In the genomic region with DNA sequence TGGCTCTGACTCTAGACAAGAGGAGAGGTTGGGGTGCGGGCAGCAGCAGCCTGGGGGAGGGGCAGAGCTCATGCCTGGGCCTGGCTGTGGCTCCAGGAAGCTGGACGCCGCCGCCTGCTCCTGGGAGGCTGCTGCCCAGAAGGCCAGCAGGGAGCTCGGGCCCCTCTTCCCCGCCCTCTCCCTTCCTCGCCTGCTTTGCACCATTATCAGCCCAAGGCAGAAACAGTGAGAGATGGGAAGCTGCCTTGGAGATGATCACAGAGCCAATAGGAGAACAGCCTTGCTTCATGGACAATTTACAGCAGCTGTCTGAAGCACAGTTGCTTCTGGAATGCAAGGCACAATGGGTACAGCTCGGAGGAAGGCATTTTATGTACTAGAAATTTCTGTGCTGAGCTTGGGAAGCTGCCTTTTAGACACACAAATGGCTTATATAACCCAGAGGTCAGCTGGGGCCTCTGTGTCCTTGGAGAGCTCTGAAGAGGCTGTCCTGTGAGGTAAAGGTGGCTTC, we compare ENCODE assay signal across 9 cellular contexts. TPM values are rescaled to one million over a fixed set of nuclear protein-coding genes. Genes with fewer than 3 reads are reported as not detected.
A peak's percentile ranks its signal among the peaks of the same experiment; 100 is the strongest.
DNase-seq lines count a peak whose midpoint lies in the region; FAIRE-seq and TF ChIP-seq lines count a peak whose summit lies in the region.
"Had no signal": no experiment of that assay in that cellular context is flagged by ENCODE, and none has a peak within 500 bp of the region (broad histone marks: within the 10 kb centered on the region; RNA-seq: fewer than 3 reads in every experiment).

No MANE protein-coding gene starts in this region.

- intact Hi-C loops in testis (cut with DNase I; ENCODE audit: low total_unique reads) = no loop called here

- H3K27ac Mint-ChIP-seq in immature natural killer cell = no peak overlapping the region
- H3K27ac Mint-ChIP-seq: activated CD8-positive, alpha-beta T cell treated with anti-CD3 and anti-CD28 coated beads for 36 hours had no signal

- H3K27me3 Mint-ChIP-seq in immature natural killer cell (ENCODE audit: low read depth in 3 of 3) = peaks cover 2 to 5% (median 4%) of the 10 kb centered on the region in 3 donors
- H3K27me3 Mint-ChIP-seq: activated CD8-positive, alpha-beta T cell treated with anti-CD3 and anti-CD28 coated beads for 36 hours had no signal

- TF ChIP-seq POLR2A in H1 (IDR thresholded peaks at IDR 0.05; ENCODE audit: control extremely low read depth in 1 of 2, low read depth in 2 of 2, low read length in 2 of 2) (no peak), testis (IDR thresholded peaks at IDR 0.05) (no peak)

- H2AK5ac ChIP-seq in H1 (ENCODE audit: low read depth, low read length) (no peak overlapping the region), mesenchymal stem cell (ENCODE audit: low read length, severe bottlenecking) (peak overlapping the region; percentile 13)

- H3K56ac ChIP-seq in H1 (replicated peaks; ENCODE audit: insufficient read length, low read depth, low read length) = no peak overlapping the region

- 0 out of 4 replicates have a peak overlapping the region, but pooled peaks of 1 of the 2 experiments have one; percentile 1 for H3K4me2 ChIP-seq in H1 (ENCODE audit: insufficient read depth in 1 of 2, low read depth in 2 of 2, low read length in 2 of 2)
- H3K4me2 ChIP-seq in mesenchymal stem cell (ENCODE audit: low read length, poor library complexity, severe bottlenecking) = peak overlapping the region; percentile 2

- CTCF ChIA-PET in H1 (lab: Charles Lee; ENCODE audit: partially characterized antibody) = interaction anchor here (0.9 to 1.5 kb wide), 3 partner anchors 9 to 639 kb away, joined by 5 to 6 read pairs (median 6); no protein-coding TSS in a partner anchor

- H3K36me3 ChIP-seq in H1 (ENCODE audit: control insufficient read depth in 2 of 4, insufficient read depth in 4 of 4, low read length in 3 of 4) (no peaks in the 10 kb centered on the region), mesenchymal stem cell (ENCODE audit: control insufficient read depth in 1 of 2, insufficient read depth in 2 of 2, low read depth in 1 of 2, low read length in 2 of 2) (no peaks in the 10 kb centered on the region), testis (ENCODE audit: low read depth, missing control alignments) (no peaks in the 10 kb centered on the region)

- H3K4me1 ChIP-seq in H1 (replicated peaks in 1 of 4; ENCODE audit: control insufficient read depth in 3 of 4, insufficient read depth in 4 of 4, low read length in 3 of 4) (peaks cover 3 to 10% (median 7%) of the 10 kb centered on the region in 4 experiments; a peak in 6 of 7 replicates), mesenchymal stem cell (ENCODE audit: control insufficient read depth, insufficient read depth, low read depth, low read length) (peaks cover 24% of the 10 kb centered on the region), testis (peaks cover 15% of the 10 kb centered on the region)

- no peak for FAIRE-seq in H1 (lab: Jason Lieb, UNC)

- H3K23ac ChIP-seq in H1 (ENCODE audit: insufficient read length) (no peak overlapping the region), mesenchymal stem cell (ENCODE audit: low read length in 2 of 2) (no peak overlapping the region)

- H3K27ac ChIP-seq in H1 (ENCODE audit: low read depth, low read length) (no peak overlapping the region), mesenchymal stem cell (ENCODE audit: low read length, poor library complexity, severe bottlenecking) (peak overlapping the region; percentile 95), testis (peak overlapping the region; percentile 64 to 75)

- H3K4me3 Mint-ChIP-seq in immature natural killer cell = no peak overlapping the region
- H3K4me3 Mint-ChIP-seq: activated CD8-positive, alpha-beta T cell treated with anti-CD3 and anti-CD28 coated beads for 36 hours had no signal

- H3K4ac ChIP-seq in H1 (replicated peaks; ENCODE audit: insufficient read length, low read depth, low read length) (no peak overlapping the region), mesenchymal stem cell (ENCODE audit: low read depth in 1 of 2, low read length in 2 of 2) (peak overlapping the region; percentile 59 to 90)

- TF ChIP-seq CTCF in H1 (IDR thresholded peaks at IDR 0.05; ENCODE audit: control extremely low read depth in 1 of 3, insufficient read depth in 1 of 3, low read depth in 1 of 3, low read length in 3 of 3) = no peak
- TF ChIP-seq CTCF in testis (IDR thresholded peaks at IDR 0.05) = no peak

- peak overlapping the region; percentile 27 for H4K91ac ChIP-seq in H1 (replicated peaks; ENCODE audit: insufficient read length, low read length)
- H4K91ac ChIP-seq in mesenchymal stem cell (ENCODE audit: low read length) = peak overlapping the region; percentile 71

- no peak for TF ChIP-seq EP300 in H1 (IDR thresholded peaks at IDR 0.05; ENCODE audit: borderline replicate concordance in 1 of 2, low read depth in 2 of 2, low read length in 2 of 2)

- no peaks in the 10 kb centered on the region for H3K4me1 Mint-ChIP-seq in immature natural killer cell

- H3K4me3 ChIP-seq in H1 (ENCODE audit: extremely low read depth in 1 of 4, insufficient read depth in 2 of 4, low read depth in 3 of 4, low read length in 4 of 4) (no peak overlapping the region), mesenchymal stem cell (ENCODE audit: insufficient read depth in 1 of 2, low read depth in 1 of 2, low read length in 2 of 2) (no peak overlapping the region), testis (no peak overlapping the region)

- no peaks in the 10 kb centered on the region for H3K36me3 Mint-ChIP-seq in immature natural killer cell

- H2BK120ac ChIP-seq in H1 (replicated peaks; ENCODE audit: low read depth, low read length) (no peak overlapping the region), mesenchymal stem cell (ENCODE audit: low read depth, low read length) (peak overlapping the region; percentile 64)

- H2BK12ac ChIP-seq in H1 (ENCODE audit: low read depth, low read length) (no peak overlapping the region), mesenchymal stem cell (ENCODE audit: low read length in 2 of 2) (peak overlapping the region; percentile 75 to 93)

- H3K9ac ChIP-seq in H1 (replicated peaks in 1 of 4; ENCODE audit: extremely low read depth in 1 of 4, low read depth in 3 of 4, low read length in 3 of 4) = no peak overlapping the region
- H3K9ac ChIP-seq in mesenchymal stem cell (ENCODE audit: low read length) = peak overlapping the region; percentile 42

- H3K23me2 ChIP-seq in H1 (ENCODE audit: low read depth, low read length) = no peaks in the 10 kb centered on the region; the same call in 1 of the 2 replicates

- no peak overlapping the region for H2BK5ac ChIP-seq in H1 (ENCODE audit: low read depth, low read length)
- H2BK5ac ChIP-seq in mesenchymal stem cell (ENCODE audit: low read depth, low read length, poor library complexity, severe bottlenecking) = peak overlapping the region; percentile 87

- H2BK20ac ChIP-seq in H1 (ENCODE audit: low read length) = peak overlapping the region; percentile 50; the same call in 1 of the 2 replicates

- no peaks in the 10 kb centered on the region for H4K20me1 ChIP-seq in H1 (replicated peaks in 1 of 2; ENCODE audit: control insufficient read depth in 1 of 2, insufficient read depth in 2 of 2, low read length in 2 of 2)

- no peaks in the 10 kb centered on the region for H3K79me2 ChIP-seq in H1 (ENCODE audit: control insufficient read depth in 1 of 2, insufficient read depth in 2 of 2, low read length in 2 of 2)

- peak; percentile 50 for DNase-seq in NCI-H510A treated with DMSO at 0.1 percent for 48 hours (lab: John Stamatoyannopoulos, UW)
- peak in 1 of 2 experiments; percentile 69 for DNase-seq in H1 (ENCODE audit: low read depth in 1 of 2, low spot score in 2 of 2)
- peak; percentile 73 for DNase-seq in mesenchymal stem cell
- DNase-seq in testis = peak; percentile 80
- DNase-seq in SW480 (ENCODE audit: low spot score) = no peak
- DNase-seq in immature natural killer cell = no peak
- no peak for DNase-seq in SKM-1 (lab: John Stamatoyannopoulos, UW; ENCODE audit: unreplicated experiment)
- no peak for DNase-seq in stimulated activated CD4-positive, alpha-beta T cell treated with anti-CD3 and anti-CD28 coated beads, Interleukin-1b, Interleukin-23, amount 100 ng/mL, for 48 hours
- DNase-seq: activated CD8-positive, alpha-beta T cell treated with anti-CD3 and anti-CD28 coated beads for 36 hours had no signal

- no peaks in the 10 kb centered on the region for H3K9me3 Mint-ChIP-seq in immature natural killer cell
- H3K9me3 Mint-ChIP-seq: activated CD8-positive, alpha-beta T cell treated with anti-CD3 and anti-CD28 coated beads for 36 hours had no signal

- 38% methylated on average over 3 of the region's 8 CpGs; no CpG with 5 or more reads in 1 of the 2 experiments for WGBS in H1 (ENCODE audit: extremely low coverage in 1 of 2, insufficient coverage in 1 of 2, insufficient read length in 1 of 2, insufficient replicate concordance in 2 of 2, low coverage in 1 of 2, low lambda C conversion rate in 2 of 2, missing lambda C conversion rate in 1 of 2), 2 experiments
- 23% methylated on average over 2 of the region's 8 CpGs for WGBS in mesenchymal stem cell
- 23 to 37% methylated on average over 8 of the region's 8 CpGs for WGBS in testis, 2 donors

- H4K8ac ChIP-seq in H1 (ENCODE audit: extremely low read depth, insufficient read depth, low read length) = no peak overlapping the region
- H4K8ac ChIP-seq in mesenchymal stem cell (ENCODE audit: low read length) = peak overlapping the region; percentile 85

- peak overlapping the region; percentile 71; the same call in 1 of the 2 replicates for H2AFZ ChIP-seq in H1 (ENCODE audit: low read length)
- peak overlapping the region; percentile 49 for H2AFZ ChIP-seq in mesenchymal stem cell (ENCODE audit: low read depth, low read length)

- H4K5ac ChIP-seq in H1 (ENCODE audit: insufficient read length, low read depth, low read length) = no peak overlapping the region

- H3K18ac ChIP-seq in H1 (ENCODE audit: extremely low read depth, low read length) = peak overlapping the region; percentile 72; the same call in 1 of the 2 replicates
- peak overlapping the region; percentile 79 to 87 for H3K18ac ChIP-seq in mesenchymal stem cell (ENCODE audit: low read depth in 1 of 2, low read length in 2 of 2)

- 0 out of 2 replicates have a peak overlapping the region, but pooled peaks have one; percentile 63 for H2BK15ac ChIP-seq in H1 (ENCODE audit: low read length)
- H2BK15ac ChIP-seq in mesenchymal stem cell (ENCODE audit: low read depth, poor library complexity, severe bottlenecking) = peak overlapping the region; percentile 71

- H3K27me3 ChIP-seq in H1 (replicated peaks in 1 of 4; ENCODE audit: control insufficient read depth in 3 of 4, extremely low read depth in 1 of 4, insufficient read depth in 3 of 4, low read length in 3 of 4) = no peaks in the 10 kb centered on the region; a peak in 1 of 7 replicates
- no peaks in the 10 kb centered on the region for H3K27me3 ChIP-seq in mesenchymal stem cell (ENCODE audit: control insufficient read depth in 1 of 2, insufficient read depth in 1 of 2, low read length in 2 of 2)
- no peaks in the 10 kb centered on the region for H3K27me3 ChIP-seq in testis

- POLR2A ChIA-PET in H1 (lab: Charles Lee; ENCODE audit: partially characterized antibody) = interaction anchor here (1.2 kb wide), 1 partner anchor 13 kb away, joined by 3 read pairs; no protein-coding TSS in a partner anchor

- TF ChIP-seq RAD21 in H1 (IDR thresholded peaks at IDR 0.05 in 1 of 2, conservative IDR thresholded peaks at IDR 0.05 in 1 of 2; ENCODE audit: low read depth in 2 of 2, low read length in 2 of 2) = peak in 1 of 2 experiments; percentile 8; a peak in 2 of 4 replicates

- H3K79me1 ChIP-seq in H1 (ENCODE audit: low read depth, low read length) = no peaks in the 10 kb centered on the region
- no peaks in the 10 kb centered on the region for H3K79me1 ChIP-seq in mesenchymal stem cell (replicated peaks; ENCODE audit: low read length, poor library complexity, severe bottlenecking)

- H3K14ac ChIP-seq in H1 (ENCODE audit: insufficient read length) (no peak overlapping the region), mesenchymal stem cell (ENCODE audit: low read length in 2 of 2) (peak overlapping the region in 1 of 2 experiments; percentile 39)

- no peaks in the 10 kb centered on the region for H3K9me3 ChIP-seq in H1 (ENCODE audit: insufficient read depth in 2 of 2, low read depth in 1 of 2, low read length in 1 of 2)
- H3K9me3 ChIP-seq in mesenchymal stem cell (ENCODE audit: control insufficient read depth, low read length) = no peaks in the 10 kb centered on the region
- no peaks in the 10 kb centered on the region for H3K9me3 ChIP-seq in testis

RNA-seq across cellular contexts. Expression of a gene that starts 55.3 kb away (rescaled TPM):
- total RNA-seq in H1 (2021; fragmentation: NEBNext Ultra II Directional; extraction: Animal tissue kit (Norgen Biotek cat#: 25700)) = 1.7 and 3.0 TPM in 2 replicates
- polyA plus RNA-seq in H1 (2011; rRNA removed) (0.27 and 0.36 TPM in 2 replicates), testis (ENCODE audit: insufficient read depth, low read depth, low replicate concordance) (18.0 TPM), immature natural killer cell (1 to 10 TPM; 1.4 to 7.4 (median 3.8) TPM)
- polyA plus RNA-seq in H1 (2011; cell fraction: cytosol; rRNA removed) = 0.30 TPM
- polyA plus RNA-seq in H1 (2011; cell fraction: nucleus; rRNA removed) = 0.60 TPM
- 0.48 to 0.60 TPM (median 0.56 TPM) in 4 replicates for polyA plus RNA-seq in H1 (2012, experiment 1 of 2)
- polyA plus RNA-seq in H1 (2012, experiment 2 of 2) = 0.03 TPM
- polyA plus RNA-seq in H1 (2013, experiment 1 of 2) = 0.95 TPM
- 0.90 TPM for polyA plus RNA-seq in H1 (2013, experiment 2 of 2)
- polyA minus RNA-seq in H1 (2011; rRNA and poly(A)+ RNA removed) = 1.0 TPM in 2 replicates
- 0.29 TPM for polyA minus RNA-seq in H1 (2011; cell fraction: cytosol; rRNA and poly(A)+ RNA removed)
- polyA minus RNA-seq in H1 (2011; cell fraction: nucleus; rRNA and poly(A)+ RNA removed) = 2.0 TPM
- 43.3 TPM for polyA plus RNA-seq in mesenchymal stem cell (2013, experiment 1 of 2)
- polyA plus RNA-seq in mesenchymal stem cell (2013, experiment 2 of 2) = 37.4 TPM
- total RNA-seq in testis = 10 to 100 TPM; 27.1 to 34.4 TPM

Comparison
In these comparisons a context has a peak if more than half of its experiments do, and no peak if none do; other contexts are left out.
1. DNase-seq: peak in NCI-H510A treated with DMSO at 0.1 percent for 48 hours (single experiment), mesenchymal stem cell (single experiment) and testis (single experiment); none in SW480 (single experiment), immature natural killer cell (0 of 3), SKM-1 (single experiment) and stimulated activated CD4-positive, alpha-beta T cell treated with anti-CD3 and anti-CD28 coated beads, Interleukin-1b, Interleukin-23, amount 100 ng/mL, for 48 hours (single experiment).